1 cellular context compared by ENCODE assay signal in genomic region chr2:74178211-74179062, GRCh38.
TF ChIP-seq lines count a peak whose summit lies in the region.

MOB1A (minus strand) TSS chr2:74178879; CDS start chr2:74178674, 205 bp downstream.

TF ChIP-seq in H1, 55 proteins besides CTCF, POLR2A, EP300 and RAD21:
- TF ChIP-seq JUND (IDR thresholded peaks at IDR 0.05; ENCODE audit: low read length) (no peak), ATF2 (IDR thresholded peaks at IDR 0.05; ENCODE audit: low read length) (no peak), ATF3 (IDR thresholded peaks at IDR 0.05; ENCODE audit: insufficient read depth, low read depth, low read length) (no peak), RFX5 (IDR thresholded peaks at IDR 0.05; ENCODE audit: borderline replicate concordance, low read depth, low read length) (no peak), HDAC6 (IDR thresholded peaks at IDR 0.05; ENCODE audit: low read depth, low read length) (no peak), SAP30 (IDR thresholded peaks at IDR 0.05; ENCODE audit: insufficient read depth, insufficient replicate concordance, low read length) (no peak), NRF1 (IDR thresholded peaks at IDR 0.05; ENCODE audit: low read depth, low read length) (0 out of 2 replicates have a peak, but pooled peaks have one; percentile 13), SIRT6 (IDR thresholded peaks at IDR 0.05; ENCODE audit: low read length) (no peak), TBP (IDR thresholded peaks at IDR 0.05; ENCODE audit: low read depth, low read length) (peak; percentile 91), ZNF274 (IDR thresholded peaks at IDR 0.05; ENCODE audit: borderline replicate concordance, extremely low read depth, low read length) (no peak), CHD7 (IDR thresholded peaks at IDR 0.05; ENCODE audit: insufficient replicate concordance, low read length) (no peak), POLR2AphosphoS5 (IDR thresholded peaks at IDR 0.05; ENCODE audit: low read depth, low read length) (peak; percentile 85), TCF12 (IDR thresholded peaks at IDR 0.05; ENCODE audit: low read depth, low read length) (no peak), SRF (IDR thresholded peaks at IDR 0.05; ENCODE audit: low read depth, low read length) (no peak), TAF1 (IDR thresholded peaks at IDR 0.05; ENCODE audit: low read depth, low read length) (peak; percentile 96), RBBP5 (IDR thresholded peaks at IDR 0.05; ENCODE audit: borderline replicate concordance, low read depth, low read length) (peak; percentile 45; the same call in 1 of the 2 replicates), CBX8 (IDR thresholded peaks at IDR 0.05; ENCODE audit: borderline replicate concordance, low read depth, low read length) (no peak), SP4 (IDR thresholded peaks at IDR 0.05; ENCODE audit: low read length) (0 out of 2 replicates have a peak, but pooled peaks have one; percentile 40), E2F6 (IDR thresholded peaks at IDR 0.05) (peak; percentile 37; the same call in 1 of the 2 replicates), GTF2F1 (IDR thresholded peaks at IDR 0.05; ENCODE audit: borderline replicate concordance, low read depth, low read length) (peak; percentile 74; the same call in 1 of the 2 replicates), SP1 (IDR thresholded peaks at IDR 0.05; ENCODE audit: low read depth, low read length) (no peak; the same call in 1 of the 2 replicates), CHD1 (IDR thresholded peaks at IDR 0.05; ENCODE audit: low read depth, low read length) (no peak), MAX (IDR thresholded peaks at IDR 0.05) (no peak), HDAC2 (IDR thresholded peaks at IDR 0.05; ENCODE audit: borderline replicate concordance in 1 of 2, low read depth in 2 of 2, low read length in 2 of 2) (no peak), ASH2L (IDR thresholded peaks at IDR 0.05; ENCODE audit: low read length) (peak; percentile 75), BRCA1 (IDR thresholded peaks at IDR 0.05; ENCODE audit: low read depth, low read length) (peak; percentile 83), EGR1 (IDR thresholded peaks at IDR 0.05; ENCODE audit: borderline replicate concordance, low read depth, low read length) (peak; percentile 55; the same call in 1 of the 2 replicates), PHF8 (conservative IDR thresholded peaks at IDR 0.05; ENCODE audit: low read depth, low read length) (peak; percentile 95), CHD2 (IDR thresholded peaks at IDR 0.05; ENCODE audit: low read length) (peak; percentile 95), SIN3A (conservative IDR thresholded peaks at IDR 0.05 in 1 of 2, IDR thresholded peaks at IDR 0.05 in 1 of 2; ENCODE audit: low read depth in 1 of 2, low read length in 2 of 2) (peak; percentile 2 to 25; a peak in 1 of 4 replicates)
